In genomic region chr7:43937444-43937843, GRCh38 we compare ENCODE assay signal across 1 cellular context.
TF ChIP-seq lines count a peak whose summit lies in the region.

No MANE protein-coding gene starts in this region.

TF ChIP-seq in SK-N-SH, 30 proteins besides CTCF, POLR2A, EP300 and RAD21 (continued from another document):
- TF ChIP-seq REST (IDR thresholded peaks at IDR 0.05; ENCODE audit: low read depth, low read length) = no peak
- peak; percentile 93 for TF ChIP-seq CHD2 (IDR thresholded peaks at IDR 0.05; ENCODE audit: low read length, partially characterized antibody)
- TF ChIP-seq FOXJ3 (CRISPR knock-in tag; IDR thresholded peaks at IDR 0.05) = peak; percentile 98
- no peak for TF ChIP-seq FOSL2 (IDR thresholded peaks at IDR 0.05; ENCODE audit: borderline replicate concordance, low read depth)
- TF ChIP-seq POLR2AphosphoS5 (IDR thresholded peaks at IDR 0.05; ENCODE audit: low read depth, low read length) = peak; percentile 51; the same call in 1 of the 2 replicates
- peak; percentile 98 for TF ChIP-seq GATA2 (CRISPR knock-in tag; IDR thresholded peaks at IDR 0.05)
- peak; percentile 83 for TF ChIP-seq MXI1 (IDR thresholded peaks at IDR 0.05; ENCODE audit: low read depth, low read length)
